In genomic region chr16:84933774-84934571, GRCh38 we compare ENCODE assay signal across 14 cellular contexts.
DNase-seq lines count a peak whose midpoint lies in the region; ATAC-seq, FAIRE-seq and TF ChIP-seq lines count a peak whose summit lies in the region.
"Had no signal": no experiment of that assay in that cellular context is flagged by ENCODE, and none has a peak within 500 bp of the region (broad histone marks: within the 10 kb centered on the region; RNA-seq: fewer than 3 reads in every experiment).

No MANE protein-coding gene starts in this region.

- H3K4me1 ChIP-seq in tibial artery: peaks cover 0 to 21% (median 12%) of the 10 kb centered on the region in 4 donors
- H3K4me1 ChIP-seq: Caco-2 had no signal

- no peak for TF ChIP-seq CTCF in tibial artery (IDR thresholded peaks at IDR 0.05)

- no peaks in the 10 kb centered on the region for H3K27me3 ChIP-seq in tibial artery

- no peak for FAIRE-seq in RCC 7860 (lab: Jason Lieb, UNC)
- FAIRE-seq: bronchial epithelial cell, TTC549 had no signal

- ATAC-seq in HG03354 (IDR thresholded peaks at IDR 0.05; ENCODE audit: poor library complexity, severe bottlenecking, unreplicated experiment): no peak
- no peak for ATAC-seq in GM19035 (IDR thresholded peaks at IDR 0.05; ENCODE audit: unreplicated experiment)

- H3K27ac ChIP-seq in tibial artery: peak overlapping the region; percentile 74 to 75
- H3K27ac ChIP-seq: neutrophil had no signal

- H3K36me3 ChIP-seq in tibial artery: no peaks in the 10 kb centered on the region
- H3K36me3 ChIP-seq: neutrophil had no signal

- DNase-seq in RPMI7951 (ENCODE audit: low read depth) (peak; percentile 54), head of caudate nucleus (peak in 40 of 42 donors; percentile 28 to 82 (median 61)), myocyte (ENCODE audit: low read depth) (peak; percentile 82), tibial artery (peak; percentile 86 to 96), islet precursor cell (no peak), RCC 7860 (ENCODE audit: low spot score) (no peak)
- DNase-seq: activated T-cell treated with anti-CD3 and anti-CD28 coated beads for 4 hours, Caco-2, NCI-H2029 had no signal

- intact Hi-C loops in head of caudate nucleus (cut with DNase I) (no loop called here), tibial artery (cut with DNase I; ENCODE audit: low total_unique reads) (no loop called here)

- peaks cover 0 to 4% (median 0%) of the 10 kb centered on the region in 3 donors for H3K9me3 ChIP-seq in tibial artery
- H3K9me3 ChIP-seq: Caco-2, neutrophil had no signal

- peak overlapping the region; percentile 19 to 33 for H3K4me3 ChIP-seq in tibial artery

Comparison
In these comparisons a context has a peak if more than half of its experiments do, and no peak if none do; other contexts are left out.
1. DNase-seq: peak in RPMI7951 (single experiment), head of caudate nucleus (40 of 42), myocyte (single experiment) and tibial artery (2 of 2); none in islet precursor cell (single experiment) and RCC 7860 (single experiment).